In the genomic region with DNA sequence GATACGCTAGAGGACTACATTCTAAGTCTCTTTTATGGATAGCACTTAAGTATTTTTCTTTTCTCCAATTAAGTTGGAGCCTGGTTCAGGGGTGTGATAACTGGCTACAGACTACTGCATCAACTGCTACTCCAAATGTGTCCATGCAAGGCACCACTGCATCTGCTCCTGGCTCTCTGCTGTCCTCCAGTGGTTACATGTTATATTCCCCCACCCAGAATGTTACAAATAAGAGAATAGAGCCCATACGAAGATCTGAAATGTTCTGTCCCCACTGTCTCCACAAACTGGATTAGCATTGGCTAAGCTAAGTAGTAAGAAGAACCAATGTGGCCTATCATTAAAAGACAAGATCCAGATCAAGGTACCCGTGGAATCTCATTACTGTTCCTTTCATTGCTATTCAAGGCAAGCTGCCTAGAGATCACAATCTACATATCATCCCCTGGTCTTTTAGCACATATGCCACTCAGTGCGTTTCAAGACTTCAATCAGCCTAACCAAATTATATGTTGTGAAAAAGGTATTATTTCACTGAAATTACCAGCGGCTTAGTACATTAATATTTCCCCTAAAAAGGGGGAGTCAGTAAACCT, we compare ENCODE assay signal across 8 cellular contexts.
DNase-seq lines count a peak whose midpoint lies in the region; ATAC-seq, FAIRE-seq and TF ChIP-seq lines count a peak whose summit lies in the region.

No MANE protein-coding gene starts in this region.

- DNase-seq in NCI-H2171 treated with DMSO at 0.1 percent for 48 hours (lab: John Stamatoyannopoulos, UW) (peak; percentile 15), NCI-H2171 (lab: John Stamatoyannopoulos, UW) (no peak), NCI-H460 (ENCODE audit: extremely low read depth, low read depth) (peak; percentile 46), left kidney (ENCODE audit: low read depth, low spot score) (peak; percentile 29), GM19239 (ENCODE audit: insufficient read length, low spot score) (no peak), germinal center (ENCODE audit: low spot score) (no peak)

- no peaks in the 10 kb centered on the region for H3K9me3 Mint-ChIP-seq in brain

- FAIRE-seq in GM19239 (lab: Jason Lieb, UNC): no peak

- H3K4me1 Mint-ChIP-seq in brain: peaks cover 5% of the 10 kb centered on the region

- H3K27ac Mint-ChIP-seq in brain: no peak overlapping the region

- peak; percentile 42 to 58 for TF ChIP-seq CTCF in brain (conservative IDR thresholded peaks at IDR 0.05)

- no peaks in the 10 kb centered on the region for H3K36me3 Mint-ChIP-seq in brain

- no peak overlapping the region for H3K4me3 Mint-ChIP-seq in brain

- H3K27me3 Mint-ChIP-seq in brain: no peaks in the 10 kb centered on the region

- ATAC-seq in HG02623 (IDR thresholded peaks at IDR 0.05; ENCODE audit: unreplicated experiment): peak; percentile 63

Comparison
In these comparisons a context has a peak if more than half of its experiments do, and no peak if none do; other contexts are left out.
1. DNase-seq: peak in NCI-H2171 treated with DMSO at 0.1 percent for 48 hours (single experiment), NCI-H460 (single experiment) and left kidney (single experiment); none in NCI-H2171 (single experiment), GM19239 (single experiment) and germinal center (single experiment).